20 cellular contexts compared by ENCODE assay signal in the genomic region with DNA sequence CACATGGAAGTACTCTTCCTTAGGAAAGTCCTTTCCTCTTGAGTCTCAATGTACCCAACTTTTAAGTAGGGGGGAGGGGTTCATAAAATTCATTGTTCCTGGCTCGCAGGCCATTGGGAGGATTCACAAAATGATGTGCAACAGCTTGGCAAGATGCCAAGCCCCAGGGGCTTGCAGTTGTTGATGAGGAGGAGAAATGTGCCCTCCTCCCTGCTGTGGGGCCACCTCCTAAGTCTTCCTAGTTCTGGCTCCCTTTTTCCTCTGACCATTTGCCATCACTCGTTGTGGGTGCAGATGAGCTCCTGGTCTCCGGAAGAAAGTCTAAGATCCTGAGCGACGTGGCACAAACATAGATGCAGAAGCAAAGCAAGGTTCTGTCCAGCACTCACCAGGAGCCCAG.
DNase-seq lines count a peak whose midpoint lies in the region; ATAC-seq, FAIRE-seq and TF ChIP-seq lines count a peak whose summit lies in the region.
"Had no signal": no experiment of that assay in that cellular context is flagged by ENCODE, and none has a peak within 500 bp of the region (broad histone marks: within the 10 kb centered on the region; RNA-seq: fewer than 3 reads in every experiment).

No MANE protein-coding gene starts in this region.

- H3K9ac ChIP-seq in HepG2 (ENCODE audit: insufficient read depth, low read depth, low read length) = no peak overlapping the region
- H3K9ac ChIP-seq: BLaER1 treated with 17β-estradiol and CSF1 and Interleukin-3, amounts not matched to agents 10 nM and 100 nM; GM23248 had no signal

- H3K27ac ChIP-seq in HepG2 (ENCODE audit: extremely low read length, insufficient read depth, low read length) = no peak overlapping the region
- no peak overlapping the region for H3K27ac ChIP-seq in right lobe of liver
- H3K27ac ChIP-seq in SJCRH30 = no peak overlapping the region
- H3K27ac ChIP-seq: BLaER1 treated with 17β-estradiol and CSF1 and Interleukin-3, amounts not matched to agents 10 nM and 100 nM; GM23248; HL-60 had no signal

- intact Hi-C loops in HepG2 (cut with micrococcal nuclease; ENCODE audit: unreplicated experiment) (no loop called here), right lobe of liver (cut with DNase I) (no loop called here)

- POLR2A ChIA-PET in HepG2 (lab: Yijun Ruan, JAX) = no interaction called here

- TF ChIP-seq EP300 in HepG2 (IDR thresholded peaks at IDR 0.05; ENCODE audit: low read depth in 2 of 2, low read length in 2 of 2) (no peak), HepG2 (CRISPR knock-in tag; IDR thresholded peaks at IDR 0.05; ENCODE audit: borderline replicate concordance) (no peak)

- no peak for TF ChIP-seq POLR2A in HepG2 (IDR thresholded peaks at IDR 0.05; ENCODE audit: insufficient read depth in 1 of 2, low read depth in 2 of 2, low read length in 2 of 2)
- TF ChIP-seq POLR2A in right lobe of liver (IDR thresholded peaks at IDR 0.05) = no peak

- H3K4me2 ChIP-seq in HepG2 (ENCODE audit: low read depth, low read length) = no peak overlapping the region
- H3K4me2 ChIP-seq: BLaER1 treated with 17β-estradiol and CSF1 and Interleukin-3, amounts not matched to agents 10 nM and 100 nM had no signal

- H4K20me1 ChIP-seq in HepG2 (ENCODE audit: insufficient read depth, low read length) = no peaks in the 10 kb centered on the region
- H4K20me1 ChIP-seq: BLaER1 treated with 17β-estradiol and CSF1 and Interleukin-3, amounts not matched to agents 10 nM and 100 nM had no signal

- DNase-seq in HepG2 (ENCODE audit: low spot score) (no peak), right lobe of liver (no peak), SJCRH30 (peak; percentile 19 to 46), islet precursor cell (peak; percentile 21), DMS79 (lab: John Stamatoyannopoulos, UW) (no peak), NCI-H2227 treated with DMSO at 0.1 percent for 48 hours (lab: John Stamatoyannopoulos, UW) (no peak), COR-L47 (lab: John Stamatoyannopoulos, UW) (no peak)
- DNase-seq in stimulated activated naive CD4-positive, alpha-beta T cell (lab: John Stamatoyannopoulos, UW) = no peak
- DNase-seq: 8988T; CD8-positive, alpha-beta T cell; DMS 273 treated with DMSO at 0.1 percent for 48 hours; DMS53; GM23248; HCEC 1CT had no signal

- ATAC-seq in HepG2 (no peak), right lobe of liver (no peak)
- ATAC-seq: CD8-positive, alpha-beta T cell had no signal

- H3K4me1 ChIP-seq in HepG2 (ENCODE audit: insufficient read depth, low read length) (peaks cover 8% of the 10 kb centered on the region; the same call in 1 of the 2 replicates), right lobe of liver (no peaks in the 10 kb centered on the region), SJCRH30 (no peaks in the 10 kb centered on the region)

- no peak for TF ChIP-seq RAD21 in HepG2 (CRISPR knock-in tag; IDR thresholded peaks at IDR 0.05)

- WGBS in HepG2 (ENCODE audit: low lambda C conversion rate) = 63% methylated on average over 5 of the region's 5 CpGs
- 60% methylated on average over 3 of the region's 5 CpGs for WGBS in right lobe of liver (ENCODE audit: insufficient coverage, low coverage, low lambda C conversion rate, missing lambda C conversion rate)

- in situ Hi-C loops in HepG2 (cut with HindIII; ENCODE audit: extremely low pct_ligation_motif_present, low pct_unique_long_range_greater_than_20kb) = no loop called here

- no TSS peak for BruUV-seq in HepG2 (replicated peaks; lab: Mats Ljungman, UMichigan)

- no peaks in the 10 kb centered on the region for H3K79me2 ChIP-seq in HepG2 (ENCODE audit: insufficient read depth, low read length)

- H2AFZ ChIP-seq in HepG2 (ENCODE audit: low read length) = no peak overlapping the region
- H2AFZ ChIP-seq: GM23248 had no signal

- no peaks in the 10 kb centered on the region for H3K9me3 ChIP-seq in HepG2 (ENCODE audit: low read length)
- no peaks in the 10 kb centered on the region for H3K9me3 ChIP-seq in right lobe of liver
- peaks cover 5% of the 10 kb centered on the region; the same call in 1 of the 2 replicates for H3K9me3 ChIP-seq in SJCRH30 (replicated peaks)

- H3K4me3 ChIP-seq in HepG2 (replicated peaks in 1 of 3; ENCODE audit: insufficient read depth in 1 of 3, low read depth in 2 of 3, low read length in 3 of 3) (no peak overlapping the region), right lobe of liver (no peak overlapping the region), SJCRH30 (no peak overlapping the region)
- H3K4me3 ChIP-seq: BLaER1 treated with 17β-estradiol and CSF1 and Interleukin-3, amounts not matched to agents 10 nM and 100 nM; GM23248 had no signal

- no peak for TF ChIP-seq CTCF in HepG2 (CRISPR knock-in tag; IDR thresholded peaks at IDR 0.05)
- no peak for TF ChIP-seq CTCF in right lobe of liver (IDR thresholded peaks at IDR 0.05)

- H3K36me3 ChIP-seq in HepG2 (replicated peaks in 1 of 2; ENCODE audit: control insufficient read depth in 1 of 2, insufficient read depth in 2 of 2, low read length in 2 of 2) (no peaks in the 10 kb centered on the region), right lobe of liver (no peaks in the 10 kb centered on the region), SJCRH30 (no peaks in the 10 kb centered on the region)
- H3K36me3 ChIP-seq: BLaER1 treated with 17β-estradiol and CSF1 and Interleukin-3, amounts not matched to agents 10 nM and 100 nM had no signal

- FAIRE-seq in HepG2 (lab: Jason Lieb, UNC) = no peak
- FAIRE-seq: G401.6, GM12891, GM19239, H54 had no signal

- H3K27me3 ChIP-seq in HepG2 (ENCODE audit: control insufficient read depth in 1 of 2, insufficient read depth in 2 of 2, low read length in 2 of 2) (0 out of 5 replicates have a peak, but pooled peaks cover 0 to 12% of the 10 kb centered on the region in 2 experiments), right lobe of liver (no peaks in the 10 kb centered on the region), SJCRH30 (no peaks in the 10 kb centered on the region)
- H3K27me3 ChIP-seq: BLaER1 treated with 17β-estradiol and CSF1 and Interleukin-3, amounts not matched to agents 10 nM and 100 nM had no signal

- CTCF ChIA-PET in HepG2 (lab: Yijun Ruan, JAX; ENCODE audit: low intra/inter-chr PET ratio, low total read pairs) = no interaction called here

TF ChIP-seq in HepG2, 621 proteins besides CTCF, POLR2A, EP300 and RAD21:
- no peak for TF ChIP-seq ZFP36L2 (CRISPR knock-in tag; IDR thresholded peaks at IDR 0.05)
- peak; percentile 86 for TF ChIP-seq LCORL (IDR thresholded peaks at IDR 0.05)
- no peak for TF ChIP-seq LCORL (CRISPR knock-in tag; IDR thresholded peaks at IDR 0.05)
TF ChIP-seq in HepG2: peak in this region for 1.

Comparison
In these comparisons a context has a peak if more than half of its experiments do, and no peak if none do; other contexts are left out.
1. DNase-seq: peak in SJCRH30 (2 of 2) and islet precursor cell (single experiment); none in HepG2 (single experiment), right lobe of liver (0 of 3), DMS79 (single experiment), NCI-H2227 treated with DMSO at 0.1 percent for 48 hours (single experiment), COR-L47 (single experiment) and stimulated activated naive CD4-positive, alpha-beta T cell (0 of 6).